ENCODE assay signal across 8 cellular contexts in genomic region chr5:72281764-72282499, GRCh38. TPM values are rescaled to one million over a fixed set of nuclear protein-coding genes. Genes with fewer than 3 reads are reported as not detected.
DNase-seq lines count a peak whose midpoint lies in the region; TF ChIP-seq lines count a peak whose summit lies in the region.

No MANE protein-coding gene starts in this region.

- peaks cover 16% of the 10 kb centered on the region for H3K36me3 Mint-ChIP-seq in T-helper 2 cell treated with Interferon-gamma antibody and Interleukin-4, amounts not matched to agents 5 μg/mL and 100 μg/mL, for 36 hours (ENCODE audit: low read depth)

- peaks cover 5% of the 10 kb centered on the region for H3K4me1 Mint-ChIP-seq in T-helper 2 cell treated with Interferon-gamma antibody and Interleukin-4, amounts not matched to agents 5 μg/mL and 100 μg/mL, for 36 hours (ENCODE audit: low read depth)

- no peak overlapping the region for H3K4me3 Mint-ChIP-seq in T-helper 2 cell treated with Interferon-gamma antibody and Interleukin-4, amounts not matched to agents 5 μg/mL and 100 μg/mL, for 36 hours

- no peaks in the 10 kb centered on the region for H3K27me3 ChIP-seq in brain microvascular endothelial cell (replicated peaks)
- H3K27me3 ChIP-seq in mesendoderm (ENCODE audit: insufficient read depth, low read length, poor library complexity): no peaks in the 10 kb centered on the region
- no peaks in the 10 kb centered on the region for H3K27me3 ChIP-seq in effector memory CD4-positive, alpha-beta T cell (replicated peaks; ENCODE audit: control insufficient read depth, insufficient read depth, low read length, poor library complexity, severe bottlenecking)

- H2BK120ac ChIP-seq in mesendoderm (ENCODE audit: low read depth, low read length): no peak overlapping the region

- H3K27ac Mint-ChIP-seq in T-helper 2 cell treated with Interferon-gamma antibody and Interleukin-4, amounts not matched to agents 5 μg/mL and 100 μg/mL, for 36 hours: no peak overlapping the region

- in situ Hi-C loops in brain microvascular endothelial cell (cut with HindIII; ENCODE audit: low pct_ligation_motif_present, low sequenced_read_pairs): no loop called here

- no peak overlapping the region for H3K4me2 ChIP-seq in mesendoderm (ENCODE audit: low read length)

- H3K9me3 ChIP-seq in effector memory CD4-positive, alpha-beta T cell (ENCODE audit: control insufficient read depth, low read length): no peaks in the 10 kb centered on the region

- H2AK5ac ChIP-seq in mesendoderm (ENCODE audit: low read length): no peak overlapping the region

- no peak overlapping the region for H2BK5ac ChIP-seq in mesendoderm (ENCODE audit: low read length)

- H3K36me3 ChIP-seq in brain microvascular endothelial cell (replicated peaks): no peaks in the 10 kb centered on the region
- no peaks in the 10 kb centered on the region for H3K36me3 ChIP-seq in mesendoderm (ENCODE audit: control insufficient read depth, insufficient read depth, low read length)
- H3K36me3 ChIP-seq in effector memory CD4-positive, alpha-beta T cell (ENCODE audit: control insufficient read depth, insufficient read depth, low read length): peaks cover 13% of the 10 kb centered on the region

- no peak overlapping the region for H3K9ac ChIP-seq in mesendoderm (ENCODE audit: low read length)

- WGBS in mesendoderm (ENCODE audit: extremely low coverage, insufficient coverage, low lambda C conversion rate): no CpG with 5 or more reads among the region's 3 CpGs

- no peaks in the 10 kb centered on the region for H3K27me3 Mint-ChIP-seq in T-helper 2 cell treated with Interferon-gamma antibody and Interleukin-4, amounts not matched to agents 5 μg/mL and 100 μg/mL, for 36 hours (ENCODE audit: low read depth)

- no peak for TF ChIP-seq CTCF in brain microvascular endothelial cell (IDR thresholded peaks at IDR 0.05; ENCODE audit: low read depth, low read length, missing control alignments)

- H3K18ac ChIP-seq in mesendoderm (ENCODE audit: low read length): no peak overlapping the region

- H4K5ac ChIP-seq in mesendoderm (ENCODE audit: low read length): no peak overlapping the region

- H4K8ac ChIP-seq in mesendoderm (ENCODE audit: low read depth, low read length): no peak overlapping the region

- no peaks in the 10 kb centered on the region for H3K9me3 Mint-ChIP-seq in T-helper 2 cell treated with Interferon-gamma antibody and Interleukin-4, amounts not matched to agents 5 μg/mL and 100 μg/mL, for 36 hours

- H3K4ac ChIP-seq in mesendoderm (ENCODE audit: low read depth, low read length): no peak overlapping the region

- no peaks in the 10 kb centered on the region for H3K4me1 ChIP-seq in mesendoderm (ENCODE audit: control insufficient read depth, low read depth, low read length)
- no peaks in the 10 kb centered on the region for H3K4me1 ChIP-seq in effector memory CD4-positive, alpha-beta T cell (ENCODE audit: control insufficient read depth, insufficient read depth, low read length, poor library complexity, severe bottlenecking)

- H3K27ac ChIP-seq in brain microvascular endothelial cell: peak overlapping the region; percentile 82
- no peak overlapping the region for H3K27ac ChIP-seq in mesendoderm (ENCODE audit: low read depth, low read length)
- no peak overlapping the region for H3K27ac ChIP-seq in effector memory CD4-positive, alpha-beta T cell (ENCODE audit: insufficient read depth, low read length, poor library complexity, severe bottlenecking)

- no peaks in the 10 kb centered on the region for H3K79me1 ChIP-seq in mesendoderm (ENCODE audit: low read length)

- H3K4me3 ChIP-seq in brain microvascular endothelial cell (ENCODE audit: low read depth, low read length) (no peak overlapping the region), mesendoderm (ENCODE audit: low read length) (no peak overlapping the region)
- no peak overlapping the region for H3K4me3 ChIP-seq in effector memory CD4-positive, alpha-beta T cell (ENCODE audit: insufficient read depth, low read depth, low read length, poor library complexity, severe bottlenecking)

- H3K79me2 ChIP-seq in mesendoderm (ENCODE audit: control insufficient read depth, insufficient read depth, low read length): no peaks in the 10 kb centered on the region

- DNase-seq in AG08395 (ENCODE audit: low spot score) (peak; percentile 70), LHCN-M2 (ENCODE audit: low read depth) (peak; percentile 71), brain microvascular endothelial cell (peak; percentile 52), mesendoderm (peak; percentile 77), kidney tubule cell (ENCODE audit: low spot score) (no peak), COR-L47 (lab: John Stamatoyannopoulos, UW) (no peak)
- DNase-seq in T-helper 2 cell treated with Interferon-gamma antibody and Interleukin-4, amounts not matched to agents 5 μg/mL and 100 μg/mL, for 36 hours (ENCODE audit: low spot score): no peak
- no peak for DNase-seq in effector memory CD4-positive, alpha-beta T cell

- no peak overlapping the region for H3K23ac ChIP-seq in mesendoderm (ENCODE audit: low read length)

- H2BK15ac ChIP-seq in mesendoderm (replicated peaks; ENCODE audit: low read depth): no peak overlapping the region

- no peak overlapping the region for H3K56ac ChIP-seq in mesendoderm (ENCODE audit: low read length)

RNA-seq across cellular contexts. Expression of gene MRPS27, which starts 38.1 kb away (rescaled TPM):
- 87.1 and 91.1 TPM in 2 replicates for total RNA-seq in LHCN-M2 (2014; rRNA removed)
- polyA plus RNA-seq in LHCN-M2 (2012): 34.8 TPM
- polyA plus RNA-seq in mesendoderm (2013, experiment 1 of 2): 60.4 TPM
- 60.5 TPM for polyA plus RNA-seq in mesendoderm (2013, experiment 2 of 2)

RNA-seq across cellular contexts. Expression of gene PTCD2, which starts 38.2 kb away (rescaled TPM):
- total RNA-seq in LHCN-M2 (2014; rRNA removed): 19.0 and 25.3 TPM in 2 replicates
- 8.6 TPM for polyA plus RNA-seq in LHCN-M2 (2012)
- 6.1 TPM for polyA plus RNA-seq in mesendoderm (2013, experiment 1 of 2)
- polyA plus RNA-seq in mesendoderm (2013, experiment 2 of 2): 6.7 TPM

Comparison
In these comparisons a context has a peak if more than half of its experiments do, and no peak if none do; other contexts are left out.
1. DNase-seq: peak in AG08395 (single experiment), LHCN-M2 (single experiment), brain microvascular endothelial cell (single experiment) and mesendoderm (single experiment); none in T-helper 2 cell treated with Interferon-gamma antibody and Interleukin-4, amounts not matched to agents 5 μg/mL and 100 μg/mL, for 36 hours (single experiment), effector memory CD4-positive, alpha-beta T cell (0 of 3), kidney tubule cell (single experiment) and COR-L47 (single experiment).